1 cellular context compared by ENCODE assay signal in genomic region chr1:26429741-26430140, GRCh38.
A peak's percentile ranks its signal among the peaks of the same experiment; 100 is the strongest.
TF ChIP-seq lines count a peak whose summit lies in the region.

No MANE protein-coding gene starts in this region.

TF ChIP-seq in WTC11, 78 proteins besides CTCF, POLR2A, EP300 and RAD21 (continued from another document):
- TF ChIP-seq AR (CRISPR knock-in tag; IDR thresholded peaks at IDR 0.05) (no peak), SP1 (CRISPR knock-in tag; conservative IDR thresholded peaks at IDR 0.05) (0 out of 2 replicates have a peak, but pooled peaks have one; percentile 26), NR1H2 (CRISPR knock-in tag; IDR thresholded peaks at IDR 0.05) (no peak)
TF ChIP-seq in WTC11: peak in this region for 2.
